ENCODE assay signal across 1 cellular context in the genomic region with DNA sequence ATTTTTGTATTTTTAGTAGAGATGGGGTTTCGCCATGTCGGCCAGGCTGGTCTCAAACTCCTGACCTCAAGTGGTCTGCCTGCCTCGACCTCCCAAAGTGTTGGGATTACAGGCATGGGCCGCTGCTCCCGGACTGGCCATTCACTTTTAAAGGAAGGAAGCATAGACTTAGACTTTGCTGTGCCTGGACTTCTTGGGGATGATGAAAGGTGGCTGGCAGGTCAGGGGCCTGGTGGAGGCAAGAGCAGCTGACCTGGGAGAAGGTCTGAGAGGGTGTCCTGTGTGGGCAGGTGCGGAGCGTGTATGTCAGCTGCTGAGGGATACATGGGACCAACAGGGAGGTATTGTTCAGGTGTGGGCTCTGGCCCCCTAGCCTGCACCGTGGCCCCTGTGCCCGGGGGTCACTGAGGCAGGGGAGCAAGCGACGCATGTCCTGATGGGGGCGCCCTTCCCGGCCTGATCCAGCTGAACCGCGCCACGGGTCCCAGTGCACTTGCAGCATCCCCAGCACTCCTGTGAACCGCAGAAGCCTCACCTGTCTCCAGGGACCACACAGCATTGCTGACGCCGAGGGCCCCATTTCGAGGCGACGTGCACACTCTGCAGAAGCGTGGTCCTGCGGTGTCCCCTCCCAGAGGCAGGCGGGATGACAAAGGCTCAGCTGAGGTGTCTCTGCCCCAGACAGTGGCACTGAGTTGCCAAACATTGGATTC.
A peak's percentile ranks its signal among the peaks of the same experiment; 100 is the strongest.
TF ChIP-seq lines count a peak whose summit lies in the region.

No MANE protein-coding gene starts in this region.

TF ChIP-seq in K562, 482 proteins besides CTCF, POLR2A, EP300 and RAD21:
- TF ChIP-seq, protein P1, sequence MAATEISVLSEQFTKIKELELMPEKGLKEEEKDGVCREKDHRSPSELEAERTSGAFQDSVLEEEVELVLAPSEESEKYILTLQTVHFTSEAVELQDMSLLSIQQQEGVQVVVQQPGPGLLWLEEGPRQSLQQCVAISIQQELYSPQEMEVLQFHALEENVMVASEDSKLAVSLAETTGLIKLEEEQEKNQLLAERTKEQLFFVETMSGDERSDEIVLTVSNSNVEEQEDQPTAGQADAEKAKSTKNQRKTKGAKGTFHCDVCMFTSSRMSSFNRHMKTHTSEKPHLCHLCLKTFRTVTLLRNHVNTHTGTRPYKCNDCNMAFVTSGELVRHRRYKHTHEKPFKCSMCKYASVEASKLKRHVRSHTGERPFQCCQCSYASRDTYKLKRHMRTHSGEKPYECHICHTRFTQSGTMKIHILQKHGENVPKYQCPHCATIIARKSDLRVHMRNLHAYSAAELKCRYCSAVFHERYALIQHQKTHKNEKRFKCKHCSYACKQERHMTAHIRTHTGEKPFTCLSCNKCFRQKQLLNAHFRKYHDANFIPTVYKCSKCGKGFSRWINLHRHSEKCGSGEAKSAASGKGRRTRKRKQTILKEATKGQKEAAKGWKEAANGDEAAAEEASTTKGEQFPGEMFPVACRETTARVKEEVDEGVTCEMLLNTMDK (IDR thresholded peaks at IDR 0.05; ENCODE audit: borderline replicate concordance, insufficient read depth, low read depth, low read length, poor library complexity, severe bottlenecking): peak; percentile 50
- TF ChIP-seq MCM2 (IDR thresholded peaks at IDR 0.05; ENCODE audit: low read depth): no peak
